Comparison of ENCODE assay signal across 22 cellular contexts in genomic region chr5:14017904-14018303, GRCh38.
DNase-seq lines count a peak whose midpoint lies in the region; ATAC-seq, FAIRE-seq and TF ChIP-seq lines count a peak whose summit lies in the region.
"Had no signal": no experiment of that assay in that cellular context is flagged by ENCODE, and none has a peak within 500 bp of the region (broad histone marks: within the 10 kb centered on the region; RNA-seq: fewer than 3 reads in every experiment).

No MANE protein-coding gene starts in this region.

- intact Hi-C loops in K562 (cut with micrococcal nuclease), result no loop called here

- H3K9me3 Mint-ChIP-seq in activated CD8-positive, alpha-beta memory T cell treated with anti-CD3 and anti-CD28 coated beads, Interleukin-2, amount 10 ng/mL, durations not matched to agents 7 days and 5 days (ENCODE audit: low read depth), result no peaks in the 10 kb centered on the region
- H3K9me3 Mint-ChIP-seq in T-cell, result peaks cover 0 to 6% (median 3%) of the 10 kb centered on the region in 3 donors
- H3K9me3 Mint-ChIP-seq: GM23338 had no signal

- H3K4me1 ChIP-seq in K562 (replicated peaks in 1 of 2; ENCODE audit: control insufficient read depth in 2 of 2, insufficient read depth in 2 of 2, low read length in 2 of 2), result no peaks in the 10 kb centered on the region
- no peaks in the 10 kb centered on the region for H3K4me1 ChIP-seq in osteoblast (ENCODE audit: insufficient read depth, low read length)

- no peaks in the 10 kb centered on the region for H3K4me1 Mint-ChIP-seq in activated CD8-positive, alpha-beta memory T cell treated with anti-CD3 and anti-CD28 coated beads, Interleukin-2, amount 10 ng/mL, durations not matched to agents 7 days and 5 days
- peaks cover 0 to under 1% (median 0%) of the 10 kb centered on the region in 3 donors for H3K4me1 Mint-ChIP-seq in T-cell
- H3K4me1 Mint-ChIP-seq: GM23338 had no signal

- H3K9ac ChIP-seq in K562 (ENCODE audit: insufficient read depth in 1 of 2, low read depth in 2 of 2, low read length in 2 of 2), result no peak overlapping the region

- ATAC-seq in K562 (no peak), HG02981 (IDR thresholded peaks at IDR 0.05; ENCODE audit: unreplicated experiment) (no peak), T-cell (replicated peaks in 1 of 4) (no peak)
- no peak for ATAC-seq in activated CD8-positive, alpha-beta memory T cell treated with anti-CD3 and anti-CD28 coated beads, Interleukin-2, amount 10 ng/mL, durations not matched to agents 7 days and 5 days
- ATAC-seq: GM23338, SK-N-SH treated with all-trans-retinoic acid at 6 μM for 48 hours had no signal

- H3K36me3 ChIP-seq in K562 (ENCODE audit: control insufficient read depth, insufficient read depth, low read length) (no peaks in the 10 kb centered on the region), osteoblast (ENCODE audit: insufficient read depth, low read length) (no peaks in the 10 kb centered on the region)
- H3K36me3 ChIP-seq: MG63 had no signal

- POLR2A ChIA-PET in K562 (lab: Yijun Ruan, JAX), result no interaction called here
- POLR2A ChIA-PET in T-cell (lab: Charles Lee), result no interaction called here

- H3K36me3 Mint-ChIP-seq in activated CD8-positive, alpha-beta memory T cell treated with anti-CD3 and anti-CD28 coated beads, Interleukin-2, amount 10 ng/mL, durations not matched to agents 7 days and 5 days, result no peaks in the 10 kb centered on the region
- no peaks in the 10 kb centered on the region for H3K36me3 Mint-ChIP-seq in T-cell
- H3K36me3 Mint-ChIP-seq: CD4-positive, alpha-beta memory T cell had no signal

- no peak for TF ChIP-seq EP300 in K562 (IDR thresholded peaks at IDR 0.05; ENCODE audit: low read length)

- no peak for DNase-seq in HTR-8/SVneo (ENCODE audit: insufficient read length, low spot score)
- DNase-seq in RKO (ENCODE audit: low spot score), result peak; percentile 5
- DNase-seq in K562 (ENCODE audit: extremely low read depth in 1 of 4, low spot score in 3 of 4), result no peak
- DNase-seq in osteoblast (ENCODE audit: insufficient read length, low spot score, missing footprints), result no peak
- no peak for DNase-seq in activated CD8-positive, alpha-beta memory T cell treated with anti-CD3 and anti-CD28 coated beads, Interleukin-2, amount 10 ng/mL, durations not matched to agents 7 days and 5 days
- DNase-seq in T-cell, result no peak
- DNase-seq: C1 segment of cervical spinal cord; CD4-positive, alpha-beta memory T cell; COR-L47; HCEC 1CT; KBM-7; MG63; NCI-H1105 treated with DMSO at 0.1 percent for 48 hours; NCI-H146; NCI-H1930; NCI-H446 treated with DMSO at 0.1 percent for 48 hours; NCI-H526; NCI-H82 had no signal

- no peaks in the 10 kb centered on the region for H4K20me1 ChIP-seq in K562 (replicated peaks; ENCODE audit: control insufficient read depth, insufficient read depth, low read length)
- H4K20me1 ChIP-seq in osteoblast (ENCODE audit: insufficient read depth, low read length), result no peaks in the 10 kb centered on the region

- TF ChIP-seq CTCF in K562 (IDR thresholded peaks at IDR 0.05 in 2 of 3, conservative IDR thresholded peaks at IDR 0.05 in 1 of 3; ENCODE audit: insufficient read depth in 2 of 3, low read depth in 1 of 3, low read length in 3 of 3) (no peak), osteoblast (IDR thresholded peaks at IDR 0.05; ENCODE audit: extremely low read depth, low read depth, low read length) (no peak)

- H2AFZ ChIP-seq in K562 (ENCODE audit: low read depth, low read length), result no peak overlapping the region
- H2AFZ ChIP-seq in osteoblast (ENCODE audit: low read length), result peak overlapping the region; percentile 3
- H2AFZ ChIP-seq: GM23338 had no signal

- no peak overlapping the region for H3K4me3 Mint-ChIP-seq in activated CD8-positive, alpha-beta memory T cell treated with anti-CD3 and anti-CD28 coated beads, Interleukin-2, amount 10 ng/mL, durations not matched to agents 7 days and 5 days
- H3K4me3 Mint-ChIP-seq in T-cell, result no peak overlapping the region
- H3K4me3 Mint-ChIP-seq: CD4-positive, alpha-beta memory T cell; GM23338 had no signal

- H3K27me3 ChIP-seq in K562 (ENCODE audit: control insufficient read depth in 2 of 2, insufficient read depth in 2 of 2, low read length in 2 of 2) (peaks cover 4 to 10% of the 10 kb centered on the region in 2 experiments; a peak in 2 of 5 replicates), osteoblast (ENCODE audit: insufficient read depth, low read length) (no peaks in the 10 kb centered on the region)
- H3K27me3 ChIP-seq: MG63 had no signal

- CTCF ChIA-PET in K562 (lab: Yijun Ruan, JAX; ENCODE audit: low intra/inter-chr PET ratio) (no interaction called here), T-cell (lab: Charles Lee) (no interaction called here)
- CTCF ChIA-PET in activated CD8-positive, alpha-beta memory T cell treated with anti-CD3 and anti-CD28 coated beads, Interleukin-2, amount 10 ng/mL, durations not matched to agents 7 days and 5 days (lab: Charles Lee), result no interaction called here

- no peak for TF ChIP-seq RAD21 in K562 (CRISPR knock-in tag; conservative IDR thresholded peaks at IDR 0.05 in 1 of 2, IDR thresholded peaks at IDR 0.05 in 1 of 2)

- no peak overlapping the region for H3K27ac Mint-ChIP-seq in activated CD8-positive, alpha-beta memory T cell treated with anti-CD3 and anti-CD28 coated beads, Interleukin-2, amount 10 ng/mL, durations not matched to agents 7 days and 5 days
- H3K27ac Mint-ChIP-seq in T-cell, result no peak overlapping the region
- H3K27ac Mint-ChIP-seq: CD4-positive, alpha-beta memory T cell; GM23338 had no signal

- in situ Hi-C loops in K562 (cut with MboI), result no loop called here

- no TSS peak for BruUV-seq in K562 (replicated peaks; lab: Mats Ljungman, UMichigan)

- H3K9me3 ChIP-seq in K562 (replicated peaks; ENCODE audit: control insufficient read depth, insufficient read depth, low read depth, low read length), result no peaks in the 10 kb centered on the region
- peaks cover 3% of the 10 kb centered on the region for H3K9me3 ChIP-seq in osteoblast (ENCODE audit: low read depth, low read length)

- TF ChIP-seq POLR2A in K562 (conservative IDR thresholded peaks at IDR 0.05), result no peak

- H3K9me1 ChIP-seq in K562 (ENCODE audit: control insufficient read depth, insufficient read depth, low read length), result no peaks in the 10 kb centered on the region

- peak; percentile 54 for FAIRE-seq in HTR-8/SVneo (lab: Jason Lieb, UNC)
- FAIRE-seq in K562 (lab: Jason Lieb, UNC), result no peak
- FAIRE-seq: G401.6 had no signal

- H3K27me3 Mint-ChIP-seq in activated CD8-positive, alpha-beta memory T cell treated with anti-CD3 and anti-CD28 coated beads, Interleukin-2, amount 10 ng/mL, durations not matched to agents 7 days and 5 days, result peaks cover 2% of the 10 kb centered on the region
- peaks cover 13 to 24% of the 10 kb centered on the region in 2 donors for H3K27me3 Mint-ChIP-seq in T-cell

- WGBS in K562 (ENCODE audit: insufficient coverage, low coverage, missing lambda C conversion rate), result 0% methylated on average over 8 of the region's 8 CpGs

- no peaks in the 10 kb centered on the region for H3K79me2 ChIP-seq in K562 (ENCODE audit: control insufficient read depth, insufficient read depth, low read length)
- no peaks in the 10 kb centered on the region for H3K79me2 ChIP-seq in osteoblast (ENCODE audit: insufficient read depth, low read length)

- H3K4me2 ChIP-seq in K562 (ENCODE audit: insufficient read depth, low read length) (no peak overlapping the region), osteoblast (ENCODE audit: insufficient read depth, low read length) (no peak overlapping the region)
- H3K4me2 ChIP-seq: GM23338 had no signal

- no peak overlapping the region for H3K27ac ChIP-seq in K562 (ENCODE audit: extremely low read depth, low read depth, low read length)
- no peak overlapping the region for H3K27ac ChIP-seq in osteoblast (ENCODE audit: low read depth, low read length)

- H3K4me3 ChIP-seq in K562, result no peak overlapping the region
- no peak overlapping the region for H3K4me3 ChIP-seq in osteoblast (ENCODE audit: insufficient read depth, low read length)
- H3K4me3 ChIP-seq: GM23338, MG63 had no signal

TF ChIP-seq in K562, 482 proteins besides CTCF, POLR2A, EP300 and RAD21:
- TF ChIP-seq ZNF23 (CRISPR knock-in tag; IDR thresholded peaks at IDR 0.05), result no peak
- no peak for TF ChIP-seq CBX8 (IDR thresholded peaks at IDR 0.05; ENCODE audit: borderline replicate concordance, extremely low read depth, low read depth, low read length, poor library complexity, severe bottlenecking)
- TF ChIP-seq TFE3 (CRISPR knock-in tag; IDR thresholded peaks at IDR 0.05), result peak; percentile 55
- no peak for TF ChIP-seq ZNF512 (tag; IDR thresholded peaks at IDR 0.05)
- no peak for TF ChIP-seq ELF1 (tag; IDR thresholded peaks at IDR 0.05)
- TF ChIP-seq USF2 (CRISPR knock-in tag; IDR thresholded peaks at IDR 0.05), result peak; percentile 34; the same call in 1 of the 2 replicates
